Comparison of ENCODE assay signal across 24 cellular contexts in genomic region chr12:104399750-104400612, GRCh38.
"Had no signal": no experiment of that assay in that cellular context is flagged by ENCODE, and none has a peak within 500 bp of the region (broad histone marks: within the 10 kb centered on the region; RNA-seq: fewer than 3 reads in every experiment).

No MANE protein-coding gene starts in this region.

- H3K27ac ChIP-seq: left lung, ovary, psoas muscle, right atrium auricular region, thoracic aorta, upper lobe of right lung had no signal

- H3K4me3 Mint-ChIP-seq: activated B cell treated with CpG ODN at 0.5 μM for 24 hours; activated CD4-positive, alpha-beta T cell treated with anti-CD3 and anti-CD28 coated beads for 36 hours; activated T-helper 1 cell treated with anti-CD3 and anti-CD28 coated beads, Interleukin-12 subunit alpha, Interleukin-12 subunit beta, Interleukin-2, Interleukin-4 antibody, amounts not matched to agents 30 ng/mL and 10 ng/mL and 1 ng/mL, durations not matched to agents 14 hours and 24 hours and 36 hours; natural killer cell treated with Interleukin-12 subunit alpha and Interleukin-12 subunit beta and Interleukin-15 and Interleukin-18, amount 100 ng/mL, for 72 hours had no signal

- H3K4me1 Mint-ChIP-seq: activated B cell treated with CpG ODN at 0.5 μM for 24 hours; activated CD4-positive, alpha-beta T cell treated with anti-CD3 and anti-CD28 coated beads for 36 hours had no signal

- FAIRE-seq: endothelial cell of umbilical vein had no signal

- H3K36me3 ChIP-seq: left lung, ovary, right atrium auricular region, thoracic aorta, upper lobe of right lung had no signal

- DNase-seq: activated B cell treated with CpG ODN at 0.5 μM for 24 hours; activated CD4-positive, alpha-beta T cell treated with anti-CD3 and anti-CD28 coated beads for 36 hours; activated CD4-positive, alpha-beta T cell treated with anti-CD3 and anti-CD28 coated beads, Interleukin-2, amount 50 U/mL, for 4 hours; activated gamma-delta T cell; activated naive CD4-positive, alpha-beta T cell treated with anti-CD3 and anti-CD28 coated beads, Interleukin-2, amount 50 U/mL, for 16 hours; activated T-cell treated with anti-CD3 and anti-CD28 coated beads for 4 hours; aorta; central memory CD4-positive, alpha-beta T cell; effector memory CD4-positive, alpha-beta T cell; foreskin melanocyte; kidney glomerular epithelial cell; left lung; ovary; psoas muscle; stimulated activated CD4-positive, alpha-beta T cell treated with anti-CD3 and anti-CD28 coated beads, Interleukin-4, amount 100 ng/mL, for 24 hours; stimulated activated naive CD4-positive, alpha-beta T cell treated with Interleukin-2 at 50 U/mL for 16 hours; T1000; upper lobe of right lung had no signal

- H3K27me3 Mint-ChIP-seq: activated B cell treated with CpG ODN at 0.5 μM for 24 hours; activated CD4-positive, alpha-beta T cell treated with anti-CD3 and anti-CD28 coated beads for 36 hours had no signal

- H3K9me3 ChIP-seq: left lung, ovary, psoas muscle, right atrium auricular region, thoracic aorta, upper lobe of right lung had no signal

- H3K4me1 ChIP-seq: left lung, psoas muscle, right atrium auricular region, upper lobe of right lung had no signal

- H3K4me3 ChIP-seq: left lung, ovary, psoas muscle, right atrium auricular region, thoracic aorta, upper lobe of right lung had no signal

- H3K27me3 ChIP-seq: left lung, ovary, right atrium auricular region, upper lobe of right lung had no signal

- H3K27ac Mint-ChIP-seq: activated B cell treated with CpG ODN at 0.5 μM for 24 hours; activated CD4-positive, alpha-beta T cell treated with anti-CD3 and anti-CD28 coated beads for 36 hours; activated T-helper 1 cell treated with anti-CD3 and anti-CD28 coated beads, Interleukin-12 subunit alpha, Interleukin-12 subunit beta, Interleukin-2, Interleukin-4 antibody, amounts not matched to agents 30 ng/mL and 10 ng/mL and 1 ng/mL, durations not matched to agents 14 hours and 24 hours and 36 hours had no signal

- ATAC-seq: activated CD4-positive, alpha-beta T cell treated with anti-CD3 and anti-CD28 coated beads for 36 hours; esophagus mucosa; left lung; natural killer cell treated with Interleukin-12 subunit alpha and Interleukin-12 subunit beta and Interleukin-15 and Interleukin-18, amount 100 ng/mL, for 72 hours; psoas muscle; upper lobe of right lung had no signal
